In the genomic region with DNA sequence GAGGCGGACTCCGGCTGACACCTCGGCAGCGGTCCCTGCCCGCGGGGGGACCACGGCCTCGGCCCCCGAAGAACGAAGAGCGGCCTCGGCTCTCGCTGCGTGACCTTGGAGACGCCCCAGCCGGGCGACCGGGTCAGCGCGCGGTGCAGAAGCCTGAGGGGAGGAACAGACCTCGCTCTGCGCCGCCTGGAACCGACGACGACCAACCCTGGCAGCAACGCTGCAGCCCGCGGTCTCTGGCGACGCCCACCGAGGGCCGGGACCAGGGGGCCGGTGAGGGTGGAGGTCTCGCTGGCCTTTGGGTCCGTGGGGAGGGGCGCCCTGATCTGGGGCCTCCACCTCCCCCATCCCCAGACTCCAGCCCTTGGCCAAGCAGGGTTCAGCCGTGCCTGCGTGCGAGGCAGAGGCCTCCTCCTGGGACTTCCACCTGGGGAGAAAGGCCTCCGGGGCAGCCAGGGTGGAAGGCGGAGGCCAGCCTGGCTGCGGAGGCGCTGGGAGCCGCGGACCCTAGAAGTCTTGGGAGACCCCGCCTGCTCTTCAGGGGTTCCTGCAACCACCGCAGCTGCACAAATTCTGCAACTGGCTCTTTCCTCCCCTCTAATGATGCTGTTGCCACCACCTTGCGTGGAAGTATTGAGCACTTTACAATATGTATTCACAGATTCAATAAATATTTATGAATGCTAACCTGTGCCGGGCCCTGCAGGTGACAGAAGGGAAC, we compare ENCODE assay signal across 22 cellular contexts. TPM values are rescaled to one million over a fixed set of nuclear protein-coding genes. Genes with fewer than 3 reads are reported as not detected.
DNase-seq lines count a peak whose midpoint lies in the region; ATAC-seq and TF ChIP-seq lines count a peak whose summit lies in the region.
"Had no signal": no experiment of that assay in that cellular context is flagged by ENCODE, and none has a peak within 500 bp of the region (broad histone marks: within the 10 kb centered on the region; RNA-seq: fewer than 3 reads in every experiment).

No MANE protein-coding gene starts in this region.

- H3K79me1 ChIP-seq in mesendoderm (ENCODE audit: low read length) = no peaks in the 10 kb centered on the region

- peaks cover 37% of the 10 kb centered on the region for H3K27me3 Mint-ChIP-seq in CD8-positive, alpha-beta T cell (ENCODE audit: low read depth)

- TF ChIP-seq CTCF in CD8-positive, alpha-beta T cell (IDR thresholded peaks at IDR 0.05) = no peak
- TF ChIP-seq CTCF in heart left ventricle (IDR thresholded peaks at IDR 0.05) = no peak

- no peak overlapping the region for H2BK5ac ChIP-seq in mesendoderm (ENCODE audit: low read length)

- H3K9me3 ChIP-seq in CD8-positive, alpha-beta T cell (ENCODE audit: low read length) = no peaks in the 10 kb centered on the region
- no peaks in the 10 kb centered on the region for H3K9me3 ChIP-seq in HUES64 (ENCODE audit: insufficient read depth, low read depth, low read length)
- no peaks in the 10 kb centered on the region for H3K9me3 ChIP-seq in heart left ventricle
- H3K9me3 ChIP-seq: thyroid gland had no signal

- POLR2A ChIA-PET in CD8-positive, alpha-beta T cell (lab: Charles Lee) = no interaction called here

- peak overlapping the region; percentile 42 for H3K56ac ChIP-seq in mesendoderm (ENCODE audit: low read length)

- no peak overlapping the region for H3K23ac ChIP-seq in mesendoderm (ENCODE audit: low read length)

- no peak overlapping the region; the same call in 1 of the 2 replicates for H3K9ac ChIP-seq in HUES64 (ENCODE audit: low read depth, low read length)
- no peak overlapping the region for H3K9ac ChIP-seq in mesendoderm (ENCODE audit: low read length)

- no peak for TF ChIP-seq POLR2A in heart left ventricle (IDR thresholded peaks at IDR 0.05)

- H3K4me2 ChIP-seq in mesendoderm (ENCODE audit: low read length) = peak overlapping the region; percentile 34
- H3K4me2 ChIP-seq: PC-9 had no signal

- H3K36me3 ChIP-seq in CD8-positive, alpha-beta T cell (ENCODE audit: insufficient read depth, low read length) = no peaks in the 10 kb centered on the region
- H3K36me3 ChIP-seq in HUES64 (ENCODE audit: insufficient read depth, low read length) = no peaks in the 10 kb centered on the region
- H3K36me3 ChIP-seq in heart left ventricle = no peaks in the 10 kb centered on the region
- H3K36me3 ChIP-seq in mesendoderm (ENCODE audit: control insufficient read depth, insufficient read depth, low read length) = no peaks in the 10 kb centered on the region
- H3K36me3 ChIP-seq: thyroid gland had no signal

- H3K4me3 ChIP-seq in CD8-positive, alpha-beta T cell (ENCODE audit: low read depth, low read length) = no peak overlapping the region
- H3K4me3 ChIP-seq in HUES64 (ENCODE audit: low read length) (peak overlapping the region; percentile 42), heart left ventricle (peak overlapping the region in 8 of 12 donors; percentile 6 to 45 (median 25)), mesendoderm (ENCODE audit: low read length) (no peak overlapping the region)
- H3K4me3 ChIP-seq: PC-9, thyroid gland had no signal

- H3K27ac ChIP-seq in CD8-positive, alpha-beta T cell (ENCODE audit: low read depth, low read length) = no peak overlapping the region
- H3K27ac ChIP-seq in HUES64 (ENCODE audit: low read depth, low read length) = no peak overlapping the region
- no peak overlapping the region for H3K27ac ChIP-seq in heart left ventricle
- H3K27ac ChIP-seq in mesendoderm (ENCODE audit: low read depth, low read length) = no peak overlapping the region
- H3K27ac ChIP-seq: PC-9, thyroid gland had no signal

- DNase-seq in CD8-positive, alpha-beta T cell = no peak
- DNase-seq in heart left ventricle (no peak), mesendoderm (no peak), NCI-H510A treated with DMSO at 0.1 percent for 48 hours (lab: John Stamatoyannopoulos, UW) (no peak), cerebellar cortex (ENCODE audit: low spot score) (no peak)
- DNase-seq: activated CD4-positive, alpha-beta T cell treated with anti-CD3 and anti-CD28 coated beads, Interleukin-2, amount 10 ng/mL, durations not matched to agents 7 days and 5 days; activated T-cell treated with anti-CD3 and anti-CD28 coated beads, Interleukin-2, amount 50 U/mL, for 24 hours; DMS79; GOT3; head of caudate nucleus; KG1; midbrain; NCI-H1105 treated with DMSO at 0.1 percent for 48 hours; NCI-H524 treated with DMSO at 0.1 percent for 48 hours; PC-9; thyroid gland had no signal

- no peak overlapping the region for H2BK120ac ChIP-seq in mesendoderm (ENCODE audit: low read depth, low read length)

- no peak overlapping the region for H4K5ac ChIP-seq in mesendoderm (ENCODE audit: low read length)

- CTCF ChIA-PET in CD8-positive, alpha-beta T cell (lab: Charles Lee) = interaction anchor here (1.0 kb wide), 2 partner anchors 12 to 232 kb away, joined by 3 to 6 read pairs; no protein-coding TSS in a partner anchor

- H3K4me1 Mint-ChIP-seq in CD8-positive, alpha-beta T cell (ENCODE audit: low read depth) = peaks cover 31% of the 10 kb centered on the region
- H3K4me1 Mint-ChIP-seq: activated CD4-positive, alpha-beta T cell treated with anti-CD3 and anti-CD28 coated beads, Interleukin-2, amount 10 ng/mL, durations not matched to agents 7 days and 5 days had no signal

- H3K4me1 ChIP-seq in CD8-positive, alpha-beta T cell (ENCODE audit: insufficient read depth, low read length) = peaks cover 32% of the 10 kb centered on the region
- H3K4me1 ChIP-seq in HUES64 (ENCODE audit: insufficient read depth, low read length) = no peaks in the 10 kb centered on the region
- H3K4me1 ChIP-seq in heart left ventricle = peaks cover 0 to 15% (median 0%) of the 10 kb centered on the region in 12 donors
- no peaks in the 10 kb centered on the region for H3K4me1 ChIP-seq in mesendoderm (ENCODE audit: control insufficient read depth, low read depth, low read length)

- no peak overlapping the region for H2AK5ac ChIP-seq in mesendoderm (ENCODE audit: low read length)

- no peak overlapping the region for H4K8ac ChIP-seq in mesendoderm (ENCODE audit: low read depth, low read length)

- H3K4ac ChIP-seq in mesendoderm (ENCODE audit: low read depth, low read length) = no peak overlapping the region

- no peaks in the 10 kb centered on the region for H3K9me3 Mint-ChIP-seq in CD8-positive, alpha-beta T cell
- H3K9me3 Mint-ChIP-seq: activated CD4-positive, alpha-beta T cell treated with anti-CD3 and anti-CD28 coated beads, Interleukin-2, amount 10 ng/mL, durations not matched to agents 7 days and 5 days had no signal

- ATAC-seq in CD8-positive, alpha-beta T cell = no peak
- ATAC-seq in heart left ventricle = peak in 1 of 4 donors; percentile 37
- ATAC-seq in HG03095 (IDR thresholded peaks at IDR 0.05; ENCODE audit: unreplicated experiment) = no peak
- ATAC-seq in HG03342 (IDR thresholded peaks at IDR 0.05; ENCODE audit: unreplicated experiment) = no peak

- WGBS in HUES64 = 17% methylated on average over 51 of the region's 51 CpGs
- WGBS in heart left ventricle, 4 donors = 17 to 38% (median 22%) methylated on average over 19 to 51 of the region's 51 CpGs
- WGBS in mesendoderm (ENCODE audit: extremely low coverage, insufficient coverage, low lambda C conversion rate) = no CpG with 5 or more reads among the region's 51 CpGs

- intact Hi-C loops in CD8-positive, alpha-beta T cell (cut with DNase I, micrococcal nuclease) = no loop called here
- intact Hi-C loops in heart left ventricle (cut with DNase I) = no loop called here

- no peaks in the 10 kb centered on the region for H3K79me2 ChIP-seq in mesendoderm (ENCODE audit: control insufficient read depth, insufficient read depth, low read length)

- H3K27me3 ChIP-seq in CD8-positive, alpha-beta T cell (ENCODE audit: insufficient read depth, low read length) = no peaks in the 10 kb centered on the region
- H3K27me3 ChIP-seq in HUES64 (ENCODE audit: insufficient read depth, low read length) = peaks cover 49% of the 10 kb centered on the region
- H3K27me3 ChIP-seq in heart left ventricle = peaks cover 17 to 39% (median 26%) of the 10 kb centered on the region in 9 donors
- peaks cover 8% of the 10 kb centered on the region for H3K27me3 ChIP-seq in mesendoderm (ENCODE audit: insufficient read depth, low read length, poor library complexity)

- no peak overlapping the region for H2BK15ac ChIP-seq in mesendoderm (replicated peaks; ENCODE audit: low read depth)

- no peak overlapping the region for H3K27ac Mint-ChIP-seq in CD8-positive, alpha-beta T cell
- H3K27ac Mint-ChIP-seq: activated CD4-positive, alpha-beta T cell treated with anti-CD3 and anti-CD28 coated beads, Interleukin-2, amount 10 ng/mL, durations not matched to agents 7 days and 5 days; activated T-cell treated with anti-CD3 and anti-CD28 coated beads, Interleukin-2, amount 50 U/mL, for 24 hours; progenitor cell of endocrine pancreas had no signal

- no peaks in the 10 kb centered on the region for H3K36me3 Mint-ChIP-seq in CD8-positive, alpha-beta T cell

- no peak overlapping the region for H3K18ac ChIP-seq in mesendoderm (ENCODE audit: low read length)

- H3K4me3 Mint-ChIP-seq in CD8-positive, alpha-beta T cell = peak overlapping the region; percentile 57
- H3K4me3 Mint-ChIP-seq: activated CD4-positive, alpha-beta T cell treated with anti-CD3 and anti-CD28 coated beads, Interleukin-2, amount 10 ng/mL, durations not matched to agents 7 days and 5 days; activated T-cell treated with anti-CD3 and anti-CD28 coated beads, Interleukin-2, amount 50 U/mL, for 24 hours had no signal

RNA-seq across cellular contexts. Expression of a gene that starts 44.3 kb away (rescaled TPM):
- total RNA-seq in CD8-positive, alpha-beta T cell = 10 to 100 TPM; 49.0 to 54.2 TPM
- polyA plus RNA-seq in HUES64 (2013, experiment 1 of 2) = 24.0 TPM
- polyA plus RNA-seq in HUES64 (2013, experiment 2 of 2) = 26.3 TPM
- total RNA-seq in heart left ventricle = 100 to 1,000 TPM in 7 of 9 donors, 10 to 100 TPM in 2; 77.0 to 159 (median 132) TPM
- 10 to 100 TPM; 66.3 to 74.5 TPM for polyA plus RNA-seq in heart left ventricle
- 8.6 TPM for polyA plus RNA-seq in mesendoderm (2013, experiment 1 of 2)
- 8.4 TPM for polyA plus RNA-seq in mesendoderm (2013, experiment 2 of 2)

RNA-seq across cellular contexts. Expression of a gene that starts 45.2 kb away (rescaled TPM):
- total RNA-seq in CD8-positive, alpha-beta T cell = not detected
- polyA plus RNA-seq in HUES64 (2013, experiment 1 of 2) = 0.05 TPM
- 0.06 TPM for polyA plus RNA-seq in HUES64 (2013, experiment 2 of 2)
- not detected for total RNA-seq in heart left ventricle
- not detected for polyA plus RNA-seq in heart left ventricle
- polyA plus RNA-seq in mesendoderm (2013, experiment 1 of 2) = not detected
- polyA plus RNA-seq in mesendoderm (2013, experiment 2 of 2) = not detected
- total RNA-seq: activated CD4-positive, alpha-beta T cell treated with anti-CD3 and anti-CD28 coated beads, Interleukin-2, amount 10 ng/mL, durations not matched to agents 7 days and 5 days; PC-9; T-helper 1 cell treated with Interleukin-12 subunit alpha and Interleukin-12 subunit beta and Interleukin-4 antibody, amounts not matched to agents 30 ng/mL and 1 ng/mL, for 36 hours; thyroid gland had no signal
- polyA plus RNA-seq: BJ had no signal

Comparison
In these comparisons a context has a peak if more than half of its experiments do, and no peak if none do; other contexts are left out.
1. H3K4me3 ChIP-seq: peak in HUES64 (single experiment) and heart left ventricle (8 of 12); none in CD8-positive, alpha-beta T cell (single experiment) and mesendoderm (single experiment).